8 cellular contexts compared by ENCODE assay signal in genomic region chr1:42931108-42931539, GRCh38. TPM values are rescaled to one million over a fixed set of nuclear protein-coding genes. Genes with fewer than 3 reads are reported as not detected.
DNase-seq lines count a peak whose midpoint lies in the region; ATAC-seq, FAIRE-seq and TF ChIP-seq lines count a peak whose summit lies in the region.

No MANE protein-coding gene starts in this region.

- 77% methylated on average over 7 of the region's 7 CpGs for WGBS in smooth muscle cell (ENCODE audit: low lambda C conversion rate)

- H3K27ac ChIP-seq in CD4-positive, CD25-positive, alpha-beta regulatory T cell (ENCODE audit: insufficient read depth, low read length, poor library complexity, severe bottlenecking) = peak overlapping the region; percentile 91
- H3K27ac ChIP-seq in smooth muscle cell (ENCODE audit: low read depth) = peak overlapping the region; percentile 58

- H4K20me1 ChIP-seq in smooth muscle cell (ENCODE audit: low read depth) = peaks cover 94% of the 10 kb centered on the region

- H3K9me3 ChIP-seq in CD4-positive, CD25-positive, alpha-beta regulatory T cell (ENCODE audit: control insufficient read depth in 2 of 2, low read length in 2 of 2) = no peaks in the 10 kb centered on the region
- H3K9me3 ChIP-seq in smooth muscle cell (replicated peaks; ENCODE audit: low read depth) = no peaks in the 10 kb centered on the region

- H3K4me1 ChIP-seq in CD4-positive, CD25-positive, alpha-beta regulatory T cell (ENCODE audit: control insufficient read depth, insufficient read depth, low read length, poor library complexity, severe bottlenecking) = peaks cover 60% of the 10 kb centered on the region
- H3K4me1 ChIP-seq in smooth muscle cell (ENCODE audit: low read depth) = peaks cover 3% of the 10 kb centered on the region

- ATAC-seq in CD4-positive, CD25-positive, alpha-beta regulatory T cell (ENCODE audit: low read depth in 2 of 2) = peak; percentile 23 to 30
- ATAC-seq in HG03108 (IDR thresholded peaks at IDR 0.05; ENCODE audit: unreplicated experiment) = no peak

- H2AFZ ChIP-seq in smooth muscle cell (ENCODE audit: low read depth) = no peak overlapping the region

- FAIRE-seq in RCC 7860 (lab: Jason Lieb, UNC) = no peak

- H3K4me3 Mint-ChIP-seq in CD4-positive, CD25-positive, alpha-beta regulatory T cell = peak overlapping the region; percentile 70 to 92 (median 86)
- H3K4me3 Mint-ChIP-seq in activated naive CD4-positive, alpha-beta T cell treated with anti-CD3 and anti-CD28 coated beads, Interleukin-2, amount 10 ng/mL, durations not matched to agents 7 days and 5 days = peak overlapping the region; percentile 79

- H3K36me3 ChIP-seq in CD4-positive, CD25-positive, alpha-beta regulatory T cell (ENCODE audit: control insufficient read depth, insufficient read depth, low read length) = peaks cover 44% of the 10 kb centered on the region
- H3K36me3 ChIP-seq in smooth muscle cell (ENCODE audit: low read depth) = no peaks in the 10 kb centered on the region

- intact Hi-C loops in cardiac septum (cut with DNase I) = no loop called here

- H3K9me3 Mint-ChIP-seq in CD4-positive, CD25-positive, alpha-beta regulatory T cell = no peaks in the 10 kb centered on the region
- no peaks in the 10 kb centered on the region for H3K9me3 Mint-ChIP-seq in activated naive CD4-positive, alpha-beta T cell treated with anti-CD3 and anti-CD28 coated beads, Interleukin-2, amount 10 ng/mL, durations not matched to agents 7 days and 5 days

- H3K9ac ChIP-seq in smooth muscle cell (ENCODE audit: low read depth) = no peak overlapping the region

- peak overlapping the region; percentile 96 to 98 (median 97) for H3K27ac Mint-ChIP-seq in CD4-positive, CD25-positive, alpha-beta regulatory T cell
- H3K27ac Mint-ChIP-seq in activated naive CD4-positive, alpha-beta T cell treated with anti-CD3 and anti-CD28 coated beads, Interleukin-2, amount 10 ng/mL, durations not matched to agents 7 days and 5 days = peak overlapping the region; percentile 99

- H3K27me3 Mint-ChIP-seq in CD4-positive, CD25-positive, alpha-beta regulatory T cell = no peaks in the 10 kb centered on the region
- peaks cover 3% of the 10 kb centered on the region for H3K27me3 Mint-ChIP-seq in activated naive CD4-positive, alpha-beta T cell treated with anti-CD3 and anti-CD28 coated beads, Interleukin-2, amount 10 ng/mL, durations not matched to agents 7 days and 5 days

- peak; percentile 48 for TF ChIP-seq CTCF in smooth muscle cell (IDR thresholded peaks at IDR 0.05; ENCODE audit: borderline replicate concordance, insufficient read depth, poor library complexity, severe bottlenecking)

- no peak overlapping the region for H3K4me2 ChIP-seq in smooth muscle cell

- peaks cover 14% of the 10 kb centered on the region for H3F3A ChIP-seq in smooth muscle cell (ENCODE audit: low read depth)

- H3K36me3 Mint-ChIP-seq in CD4-positive, CD25-positive, alpha-beta regulatory T cell = peaks cover 44% of the 10 kb centered on the region
- peaks cover 83% of the 10 kb centered on the region for H3K36me3 Mint-ChIP-seq in activated naive CD4-positive, alpha-beta T cell treated with anti-CD3 and anti-CD28 coated beads, Interleukin-2, amount 10 ng/mL, durations not matched to agents 7 days and 5 days

- H3K27me3 ChIP-seq in CD4-positive, CD25-positive, alpha-beta regulatory T cell (ENCODE audit: control insufficient read depth, insufficient read depth, low read length) = no peaks in the 10 kb centered on the region
- no peaks in the 10 kb centered on the region for H3K27me3 ChIP-seq in smooth muscle cell (ENCODE audit: low read depth)

- H3K4me1 Mint-ChIP-seq in CD4-positive, CD25-positive, alpha-beta regulatory T cell = peaks cover 6 to 73% (median 54%) of the 10 kb centered on the region in 4 donors
- peaks cover 93% of the 10 kb centered on the region for H3K4me1 Mint-ChIP-seq in activated naive CD4-positive, alpha-beta T cell treated with anti-CD3 and anti-CD28 coated beads, Interleukin-2, amount 10 ng/mL, durations not matched to agents 7 days and 5 days

- peak overlapping the region; percentile 33 for H3K4me3 ChIP-seq in CD4-positive, CD25-positive, alpha-beta regulatory T cell (ENCODE audit: low read depth, low read length)
- no peak overlapping the region for H3K4me3 ChIP-seq in smooth muscle cell

- peak; percentile 36 to 82 (median 68) for DNase-seq in CD4-positive, CD25-positive, alpha-beta regulatory T cell
- DNase-seq in H4 (ENCODE audit: low spot score) (peak; percentile 61), RCC 7860 (ENCODE audit: low spot score) (peak; percentile 44), cardiac septum (ENCODE audit: low spot score) (peak; percentile 78), smooth muscle cell (lab: John Stamatoyannopoulos, UW; ENCODE audit: unreplicated experiment) (no peak), RKO (ENCODE audit: low spot score) (no peak)
- peak; percentile 73 for DNase-seq in activated naive CD4-positive, alpha-beta T cell treated with anti-CD3 and anti-CD28 coated beads, Interleukin-2, amount 10 ng/mL, durations not matched to agents 7 days and 5 days

- CTCF ChIA-PET in activated naive CD4-positive, alpha-beta T cell treated with anti-CD3 and anti-CD28 coated beads, Interleukin-2, amount 10 ng/mL, durations not matched to agents 7 days and 5 days (lab: Charles Lee) = interaction anchor here (1.0 to 1.9 kb wide), 4 partner anchors 10 to 144 kb away, joined by 3 to 5 read pairs (median 4); no protein-coding TSS in a partner anchor

- peaks cover 29% of the 10 kb centered on the region for H3K79me2 ChIP-seq in smooth muscle cell (ENCODE audit: low read depth)

RNA-seq across cellular contexts. Expression of gene SLC2A1, which starts 27.5 kb away (rescaled TPM):
- 60.2 TPM for total RNA-seq in CD4-positive, CD25-positive, alpha-beta regulatory T cell
- 10 to 100 TPM; 22.0 to 25.5 (median 23.6) TPM for polyA plus RNA-seq in CD4-positive, CD25-positive, alpha-beta regulatory T cell
- total RNA-seq in H4 (2014; rRNA removed; shearing (Covaris generic)) = 372 and 398 TPM in 2 replicates
- 31.9 TPM for total RNA-seq in cardiac septum
- 749 and 1,091 TPM in 2 replicates for total RNA-seq in smooth muscle cell
- 275 and 842 TPM in 2 replicates for polyA plus RNA-seq in smooth muscle cell

Comparison
In these comparisons a context has a peak if more than half of its experiments do, and no peak if none do; other contexts are left out.
1. DNase-seq: peak in CD4-positive, CD25-positive, alpha-beta regulatory T cell (3 of 3), H4 (single experiment), RCC 7860 (single experiment), activated naive CD4-positive, alpha-beta T cell treated with anti-CD3 and anti-CD28 coated beads, Interleukin-2, amount 10 ng/mL, durations not matched to agents 7 days and 5 days (single experiment) and cardiac septum (single experiment); none in smooth muscle cell (single experiment) and RKO (single experiment).